ENCODE assay signal across 2 cellular contexts in the genomic region with DNA sequence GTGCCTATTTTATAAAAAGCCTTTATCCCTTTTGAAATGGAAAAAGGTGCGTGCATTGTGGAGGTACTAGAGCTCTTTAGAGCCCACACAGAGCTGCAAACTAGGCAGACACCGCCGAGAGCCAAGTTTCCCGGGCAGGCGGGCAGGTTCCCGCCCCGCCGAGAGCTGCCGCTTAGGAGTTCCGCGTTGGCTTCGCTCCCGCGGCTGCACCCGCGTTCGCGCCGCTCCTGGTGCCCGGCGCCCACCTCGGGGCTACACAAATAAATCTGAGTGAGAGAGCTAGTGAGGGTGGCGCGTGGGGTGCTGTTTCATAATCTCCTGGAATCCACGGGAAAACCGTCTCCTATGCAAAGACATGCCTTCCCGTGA.
TF ChIP-seq lines count a peak whose summit lies in the region.

No MANE protein-coding gene starts in this region.

TF ChIP-seq in GM23338, 12 proteins besides CTCF, POLR2A, EP300 and RAD21 (continues in another document):
- no peak for TF ChIP-seq EZH2 (IDR thresholded peaks at IDR 0.05; ENCODE audit: low read depth, unreplicated experiment)
- TF ChIP-seq, protein P1, sequence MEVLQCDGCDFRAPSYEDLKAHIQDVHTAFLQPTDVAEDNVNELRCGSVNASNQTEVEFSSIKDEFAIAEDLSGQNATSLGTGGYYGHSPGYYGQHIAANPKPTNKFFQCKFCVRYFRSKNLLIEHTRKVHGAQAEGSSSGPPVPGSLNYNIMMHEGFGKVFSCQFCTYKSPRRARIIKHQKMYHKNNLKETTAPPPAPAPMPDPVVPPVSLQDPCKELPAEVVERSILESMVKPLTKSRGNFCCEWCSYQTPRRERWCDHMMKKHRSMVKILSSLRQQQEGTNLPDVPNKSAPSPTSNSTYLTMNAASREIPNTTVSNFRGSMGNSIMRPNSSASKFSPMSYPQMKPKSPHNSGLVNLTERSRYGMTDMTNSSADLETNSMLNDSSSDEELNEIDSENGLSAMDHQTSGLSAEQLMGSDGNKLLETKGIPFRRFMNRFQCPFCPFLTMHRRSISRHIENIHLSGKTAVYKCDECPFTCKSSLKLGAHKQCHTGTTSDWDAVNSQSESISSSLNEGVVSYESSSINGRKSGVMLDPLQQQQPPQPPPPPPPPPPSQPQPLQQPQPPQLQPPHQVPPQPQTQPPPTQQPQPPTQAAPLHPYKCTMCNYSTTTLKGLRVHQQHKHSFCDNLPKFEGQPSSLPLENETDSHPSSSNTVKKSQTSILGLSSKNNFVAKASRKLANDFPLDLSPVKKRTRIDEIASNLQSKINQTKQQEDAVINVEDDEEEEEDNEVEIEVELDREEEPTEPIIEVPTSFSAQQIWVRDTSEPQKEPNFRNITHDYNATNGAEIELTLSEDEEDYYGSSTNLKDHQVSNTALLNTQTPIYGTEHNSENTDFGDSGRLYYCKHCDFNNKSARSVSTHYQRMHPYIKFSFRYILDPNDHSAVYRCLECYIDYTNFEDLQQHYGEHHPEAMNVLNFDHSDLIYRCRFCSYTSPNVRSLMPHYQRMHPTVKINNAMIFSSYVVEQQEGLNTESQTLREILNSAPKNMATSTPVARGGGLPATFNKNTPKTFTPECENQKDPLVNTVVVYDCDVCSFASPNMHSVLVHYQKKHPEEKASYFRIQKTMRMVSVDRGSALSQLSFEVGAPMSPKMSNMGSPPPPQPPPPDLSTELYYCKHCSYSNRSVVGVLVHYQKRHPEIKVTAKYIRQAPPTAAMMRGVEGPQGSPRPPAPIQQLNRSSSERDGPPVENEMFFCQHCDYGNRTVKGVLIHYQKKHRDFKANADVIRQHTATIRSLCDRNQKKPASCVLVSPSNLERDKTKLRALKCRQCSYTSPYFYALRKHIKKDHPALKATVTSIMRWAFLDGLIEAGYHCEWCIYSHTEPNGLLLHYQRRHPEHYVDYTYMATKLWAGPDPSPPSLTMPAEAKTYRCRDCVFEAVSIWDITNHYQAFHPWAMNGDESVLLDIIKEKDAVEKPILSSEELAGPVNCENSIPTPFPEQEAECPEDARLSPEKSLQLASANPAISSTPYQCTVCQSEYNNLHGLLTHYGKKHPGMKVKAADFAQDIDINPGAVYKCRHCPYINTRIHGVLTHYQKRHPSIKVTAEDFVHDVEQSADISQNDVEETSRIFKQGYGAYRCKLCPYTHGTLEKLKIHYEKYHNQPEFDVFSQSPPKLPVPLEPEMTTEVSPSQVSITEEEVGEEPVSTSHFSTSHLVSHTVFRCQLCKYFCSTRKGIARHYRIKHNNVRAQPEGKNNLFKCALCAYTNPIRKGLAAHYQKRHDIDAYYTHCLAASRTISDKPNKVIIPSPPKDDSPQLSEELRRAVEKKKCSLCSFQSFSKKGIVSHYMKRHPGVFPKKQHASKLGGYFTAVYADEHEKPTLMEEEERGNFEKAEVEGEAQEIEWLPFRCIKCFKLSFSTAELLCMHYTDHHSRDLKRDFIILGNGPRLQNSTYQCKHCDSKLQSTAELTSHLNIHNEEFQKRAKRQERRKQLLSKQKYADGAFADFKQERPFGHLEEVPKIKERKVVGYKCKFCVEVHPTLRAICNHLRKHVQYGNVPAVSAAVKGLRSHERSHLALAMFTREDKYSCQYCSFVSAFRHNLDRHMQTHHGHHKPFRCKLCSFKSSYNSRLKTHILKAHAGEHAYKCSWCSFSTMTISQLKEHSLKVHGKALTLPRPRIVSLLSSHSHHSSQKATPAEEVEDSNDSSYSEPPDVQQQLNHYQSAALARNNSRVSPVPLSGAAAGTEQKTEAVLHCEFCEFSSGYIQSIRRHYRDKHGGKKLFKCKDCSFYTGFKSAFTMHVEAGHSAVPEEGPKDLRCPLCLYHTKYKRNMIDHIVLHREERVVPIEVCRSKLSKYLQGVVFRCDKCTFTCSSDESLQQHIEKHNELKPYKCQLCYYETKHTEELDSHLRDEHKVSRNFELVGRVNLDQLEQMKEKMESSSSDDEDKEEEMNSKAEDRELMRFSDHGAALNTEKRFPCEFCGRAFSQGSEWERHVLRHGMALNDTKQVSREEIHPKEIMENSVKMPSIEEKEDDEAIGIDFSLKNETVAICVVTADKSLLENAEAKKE (CRISPR knock-in tag; IDR thresholded peaks at IDR 0.05) = no peak
- TF ChIP-seq, protein P2, sequence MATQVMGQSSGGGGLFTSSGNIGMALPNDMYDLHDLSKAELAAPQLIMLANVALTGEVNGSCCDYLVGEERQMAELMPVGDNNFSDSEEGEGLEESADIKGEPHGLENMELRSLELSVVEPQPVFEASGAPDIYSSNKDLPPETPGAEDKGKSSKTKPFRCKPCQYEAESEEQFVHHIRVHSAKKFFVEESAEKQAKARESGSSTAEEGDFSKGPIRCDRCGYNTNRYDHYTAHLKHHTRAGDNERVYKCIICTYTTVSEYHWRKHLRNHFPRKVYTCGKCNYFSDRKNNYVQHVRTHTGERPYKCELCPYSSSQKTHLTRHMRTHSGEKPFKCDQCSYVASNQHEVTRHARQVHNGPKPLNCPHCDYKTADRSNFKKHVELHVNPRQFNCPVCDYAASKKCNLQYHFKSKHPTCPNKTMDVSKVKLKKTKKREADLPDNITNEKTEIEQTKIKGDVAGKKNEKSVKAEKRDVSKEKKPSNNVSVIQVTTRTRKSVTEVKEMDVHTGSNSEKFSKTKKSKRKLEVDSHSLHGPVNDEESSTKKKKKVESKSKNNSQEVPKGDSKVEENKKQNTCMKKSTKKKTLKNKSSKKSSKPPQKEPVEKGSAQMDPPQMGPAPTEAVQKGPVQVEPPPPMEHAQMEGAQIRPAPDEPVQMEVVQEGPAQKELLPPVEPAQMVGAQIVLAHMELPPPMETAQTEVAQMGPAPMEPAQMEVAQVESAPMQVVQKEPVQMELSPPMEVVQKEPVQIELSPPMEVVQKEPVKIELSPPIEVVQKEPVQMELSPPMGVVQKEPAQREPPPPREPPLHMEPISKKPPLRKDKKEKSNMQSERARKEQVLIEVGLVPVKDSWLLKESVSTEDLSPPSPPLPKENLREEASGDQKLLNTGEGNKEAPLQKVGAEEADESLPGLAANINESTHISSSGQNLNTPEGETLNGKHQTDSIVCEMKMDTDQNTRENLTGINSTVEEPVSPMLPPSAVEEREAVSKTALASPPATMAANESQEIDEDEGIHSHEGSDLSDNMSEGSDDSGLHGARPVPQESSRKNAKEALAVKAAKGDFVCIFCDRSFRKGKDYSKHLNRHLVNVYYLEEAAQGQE (IDR thresholded peaks at IDR 0.05; ENCODE audit: unreplicated experiment) = no peak
- TF ChIP-seq NANOG (IDR thresholded peaks at IDR 0.05; ENCODE audit: borderline replicate concordance) = no peak
- no peak for TF ChIP-seq POLR2AphosphoS5 (IDR thresholded peaks at IDR 0.05; ENCODE audit: low read depth)
- TF ChIP-seq JUNB (IDR thresholded peaks at IDR 0.05; ENCODE audit: unreplicated experiment) = no peak
- no peak for TF ChIP-seq EZH2phosphoT487 (IDR thresholded peaks at IDR 0.05; ENCODE audit: unreplicated experiment)
- TF ChIP-seq ZNF331 (CRISPR knock-in tag; IDR thresholded peaks at IDR 0.05; ENCODE audit: low read depth) = no peak
- no peak for TF ChIP-seq ZNF114 (CRISPR knock-in tag; IDR thresholded peaks at IDR 0.05)
- TF ChIP-seq, protein P3, sequence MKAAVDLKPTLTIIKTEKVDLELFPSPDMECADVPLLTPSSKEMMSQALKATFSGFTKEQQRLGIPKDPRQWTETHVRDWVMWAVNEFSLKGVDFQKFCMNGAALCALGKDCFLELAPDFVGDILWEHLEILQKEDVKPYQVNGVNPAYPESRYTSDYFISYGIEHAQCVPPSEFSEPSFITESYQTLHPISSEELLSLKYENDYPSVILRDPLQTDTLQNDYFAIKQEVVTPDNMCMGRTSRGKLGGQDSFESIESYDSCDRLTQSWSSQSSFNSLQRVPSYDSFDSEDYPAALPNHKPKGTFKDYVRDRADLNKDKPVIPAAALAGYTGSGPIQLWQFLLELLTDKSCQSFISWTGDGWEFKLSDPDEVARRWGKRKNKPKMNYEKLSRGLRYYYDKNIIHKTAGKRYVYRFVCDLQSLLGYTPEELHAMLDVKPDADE (IDR thresholded peaks at IDR 0.05) = no peak

TF ChIP-seq in H1, 55 proteins besides CTCF, POLR2A, EP300 and RAD21:
- TF ChIP-seq BRCA1 (IDR thresholded peaks at IDR 0.05; ENCODE audit: low read depth, low read length) (no peak), POU5F1 (IDR thresholded peaks at IDR 0.05; ENCODE audit: low read depth, low read length) (no peak), SP4 (IDR thresholded peaks at IDR 0.05; ENCODE audit: low read length) (no peak), CHD2 (IDR thresholded peaks at IDR 0.05; ENCODE audit: low read length) (no peak), RXRA (IDR thresholded peaks at IDR 0.05; ENCODE audit: insufficient read depth, low read depth, low read length) (no peak), TBP (IDR thresholded peaks at IDR 0.05; ENCODE audit: low read depth, low read length) (no peak), GTF2F1 (IDR thresholded peaks at IDR 0.05; ENCODE audit: borderline replicate concordance, low read depth, low read length) (no peak), JUND (IDR thresholded peaks at IDR 0.05; ENCODE audit: low read length) (no peak), TAF1 (IDR thresholded peaks at IDR 0.05; ENCODE audit: low read depth, low read length) (no peak), GABPA (IDR thresholded peaks at IDR 0.05; ENCODE audit: borderline replicate concordance, insufficient read depth, low read length) (no peak), BACH1 (IDR thresholded peaks at IDR 0.05; ENCODE audit: low read length) (peak; percentile 49), NANOG (IDR thresholded peaks at IDR 0.05; ENCODE audit: insufficient read depth, low read depth, low read length, poor library complexity, severe bottlenecking) (no peak), CREB1 (IDR thresholded peaks at IDR 0.05) (no peak), CBX5 (IDR thresholded peaks at IDR 0.05; ENCODE audit: low read depth, low read length) (no peak), CTBP2 (IDR thresholded peaks at IDR 0.05; ENCODE audit: borderline replicate concordance, insufficient read depth, insufficient read length, low read length) (no peak), SRF (IDR thresholded peaks at IDR 0.05; ENCODE audit: low read depth, low read length) (no peak), SP2 (IDR thresholded peaks at IDR 0.05; ENCODE audit: low read length) (no peak), KDM4A (IDR thresholded peaks at IDR 0.05; ENCODE audit: low read depth, low read length, severe bottlenecking) (no peak), SIX5 (IDR thresholded peaks at IDR 0.05; ENCODE audit: low read depth, low read length) (no peak), EGR1 (IDR thresholded peaks at IDR 0.05; ENCODE audit: borderline replicate concordance, low read depth, low read length) (no peak), EZH2 (IDR thresholded peaks at IDR 0.05; ENCODE audit: low read depth, low read length, severe bottlenecking) (peak; percentile 35), HDAC2 (IDR thresholded peaks at IDR 0.05; ENCODE audit: borderline replicate concordance in 1 of 2, low read depth in 2 of 2, low read length in 2 of 2) (no peak; a peak in 1 of 4 replicates), SP1 (IDR thresholded peaks at IDR 0.05; ENCODE audit: low read depth, low read length) (no peak), RFX5 (IDR thresholded peaks at IDR 0.05; ENCODE audit: borderline replicate concordance, low read depth, low read length) (no peak), KDM5A (IDR thresholded peaks at IDR 0.05; ENCODE audit: low read length) (no peak), CEBPB (IDR thresholded peaks at IDR 0.05; ENCODE audit: low read depth, low read length) (no peak), FOSL1 (IDR thresholded peaks at IDR 0.05; ENCODE audit: insufficient read depth, low read depth, low read length) (no peak), RBBP5 (IDR thresholded peaks at IDR 0.05; ENCODE audit: borderline replicate concordance, low read depth, low read length) (no peak; the same call in none of the 2 replicates), BCL11A (IDR thresholded peaks at IDR 0.05; ENCODE audit: low read depth in 2 of 2, low read length in 2 of 2) (no peak)
- TF ChIP-seq, protein P4, sequence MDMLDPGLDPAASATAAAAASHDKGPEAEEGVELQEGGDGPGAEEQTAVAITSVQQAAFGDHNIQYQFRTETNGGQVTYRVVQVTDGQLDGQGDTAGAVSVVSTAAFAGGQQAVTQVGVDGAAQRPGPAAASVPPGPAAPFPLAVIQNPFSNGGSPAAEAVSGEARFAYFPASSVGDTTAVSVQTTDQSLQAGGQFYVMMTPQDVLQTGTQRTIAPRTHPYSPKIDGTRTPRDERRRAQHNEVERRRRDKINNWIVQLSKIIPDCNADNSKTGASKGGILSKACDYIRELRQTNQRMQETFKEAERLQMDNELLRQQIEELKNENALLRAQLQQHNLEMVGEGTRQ (IDR thresholded peaks at IDR 0.05; ENCODE audit: low read length) = no peak
- TF ChIP-seq, protein P5, sequence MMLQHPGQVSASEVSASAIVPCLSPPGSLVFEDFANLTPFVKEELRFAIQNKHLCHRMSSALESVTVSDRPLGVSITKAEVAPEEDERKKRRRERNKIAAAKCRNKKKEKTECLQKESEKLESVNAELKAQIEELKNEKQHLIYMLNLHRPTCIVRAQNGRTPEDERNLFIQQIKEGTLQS (IDR thresholded peaks at IDR 0.05; ENCODE audit: insufficient read depth, low read depth, low read length) = no peak
- TF ChIP-seq, protein P6, sequence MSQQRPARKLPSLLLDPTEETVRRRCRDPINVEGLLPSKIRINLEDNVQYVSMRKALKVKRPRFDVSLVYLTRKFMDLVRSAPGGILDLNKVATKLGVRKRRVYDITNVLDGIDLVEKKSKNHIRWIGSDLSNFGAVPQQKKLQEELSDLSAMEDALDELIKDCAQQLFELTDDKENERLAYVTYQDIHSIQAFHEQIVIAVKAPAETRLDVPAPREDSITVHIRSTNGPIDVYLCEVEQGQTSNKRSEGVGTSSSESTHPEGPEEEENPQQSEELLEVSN (IDR thresholded peaks at IDR 0.05) = peak; percentile 69
- TF ChIP-seq, protein P7, sequence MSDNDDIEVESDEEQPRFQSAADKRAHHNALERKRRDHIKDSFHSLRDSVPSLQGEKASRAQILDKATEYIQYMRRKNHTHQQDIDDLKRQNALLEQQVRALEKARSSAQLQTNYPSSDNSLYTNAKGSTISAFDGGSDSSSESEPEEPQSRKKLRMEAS (IDR thresholded peaks at IDR 0.05) = peak; percentile 7; the same call in 1 of the 2 replicates
